Comparison of ENCODE assay signal across 25 cellular contexts in genomic region chr19:16613841-16614240, GRCh38.
"Had no signal": no experiment of that assay in that cellular context is flagged by ENCODE, and none has a peak within 500 bp of the region (broad histone marks: within the 10 kb centered on the region; RNA-seq: fewer than 3 reads in every experiment).

No MANE protein-coding gene starts in this region.

- H3K27ac Mint-ChIP-seq: activated B cell treated with CpG ODN at 0.5 μM for 24 hours; activated CD4-positive, alpha-beta T cell treated with anti-CD3 and anti-CD28 coated beads, Interleukin-2, amount 10 ng/mL, durations not matched to agents 24 days and 14 days; activated naive CD8-positive, alpha-beta T cell treated with anti-CD3 and anti-CD28 coated beads for 36 hours; activated T-helper 1 cell treated with anti-CD3 and anti-CD28 coated beads, Interleukin-12 subunit alpha, Interleukin-12 subunit beta, Interleukin-2, Interleukin-4 antibody, amounts not matched to agents 30 ng/mL and 10 ng/mL and 1 ng/mL, durations not matched to agents 14 hours and 24 hours and 36 hours; T-helper 2 cell treated with Interferon-gamma antibody and Interleukin-4, amounts not matched to agents 5 μg/mL and 100 μg/mL, for 36 hours had no signal

- H3K27me3 Mint-ChIP-seq: activated B cell treated with CpG ODN at 0.5 μM for 24 hours; activated CD4-positive, alpha-beta T cell treated with anti-CD3 and anti-CD28 coated beads, Interleukin-2, amount 10 ng/mL, durations not matched to agents 24 days and 14 days; activated naive CD8-positive, alpha-beta T cell treated with anti-CD3 and anti-CD28 coated beads for 36 hours; effector memory CD8-positive, alpha-beta T cell; stimulated activated naive CD8-positive, alpha-beta T cell treated with anti-CD3 and anti-CD28 coated beads, Interleukin-15, amount 100 ng/mL, for 72 hours had no signal

- H3K36me3 ChIP-seq: lower lobe of right lung, right lobe of liver, suprapubic skin, transverse colon, vagina had no signal

- H3K9me3 Mint-ChIP-seq: activated B cell treated with CpG ODN at 0.5 μM for 24 hours; activated CD4-positive, alpha-beta T cell treated with anti-CD3 and anti-CD28 coated beads, Interleukin-2, amount 10 ng/mL, durations not matched to agents 24 days and 14 days; activated naive CD8-positive, alpha-beta T cell treated with anti-CD3 and anti-CD28 coated beads for 36 hours; activated T-helper 1 cell treated with anti-CD3 and anti-CD28 coated beads, Interleukin-12 subunit alpha, Interleukin-12 subunit beta, Interleukin-2, Interleukin-4 antibody, amounts not matched to agents 30 ng/mL and 10 ng/mL and 1 ng/mL, durations not matched to agents 14 hours and 24 hours and 36 hours; effector memory CD8-positive, alpha-beta T cell; neural crest cell; stimulated activated naive CD8-positive, alpha-beta T cell treated with anti-CD3 and anti-CD28 coated beads, Interleukin-15, amount 100 ng/mL, for 72 hours; T-helper 2 cell treated with Interferon-gamma antibody and Interleukin-4, amounts not matched to agents 5 μg/mL and 100 μg/mL, for 36 hours had no signal

- ATAC-seq: effector memory CD8-positive, alpha-beta T cell; left colon; lower lobe of right lung; right lobe of liver; stimulated activated naive CD8-positive, alpha-beta T cell treated with anti-CD3 and anti-CD28 coated beads, Interleukin-15, amount 100 ng/mL, for 72 hours had no signal

- H3K4me3 Mint-ChIP-seq: activated B cell treated with CpG ODN at 0.5 μM for 24 hours; activated CD4-positive, alpha-beta T cell treated with anti-CD3 and anti-CD28 coated beads, Interleukin-2, amount 10 ng/mL, durations not matched to agents 24 days and 14 days; activated naive CD8-positive, alpha-beta T cell treated with anti-CD3 and anti-CD28 coated beads for 36 hours; activated T-helper 1 cell treated with anti-CD3 and anti-CD28 coated beads, Interleukin-12 subunit alpha, Interleukin-12 subunit beta, Interleukin-2, Interleukin-4 antibody, amounts not matched to agents 30 ng/mL and 10 ng/mL and 1 ng/mL, durations not matched to agents 14 hours and 24 hours and 36 hours; effector memory CD8-positive, alpha-beta T cell; neural crest cell; stimulated activated naive CD8-positive, alpha-beta T cell treated with anti-CD3 and anti-CD28 coated beads, Interleukin-15, amount 100 ng/mL, for 72 hours; T-helper 2 cell treated with Interferon-gamma antibody and Interleukin-4, amounts not matched to agents 5 μg/mL and 100 μg/mL, for 36 hours had no signal

- H3K27me3 ChIP-seq: right lobe of liver, suprapubic skin, transverse colon, vagina had no signal

- H3K9me3 ChIP-seq: lower lobe of right lung, right lobe of liver, suprapubic skin, transverse colon, vagina had no signal

- DNase-seq: activated B cell treated with CpG ODN at 0.5 μM for 24 hours; activated CD4-positive, alpha-beta T cell treated with anti-CD3 and anti-CD28 coated beads, Interleukin-2, amount 10 ng/mL, durations not matched to agents 24 days and 14 days; activated gamma-delta T cell treated with Interleukin-2 at 50 U/mL for 16 hours; activated naive CD8-positive, alpha-beta T cell treated with anti-CD3 and anti-CD28 coated beads for 36 hours; activated T-cell treated with anti-CD3 and anti-CD28 coated beads for 4 hours; amniotic stem cell; effector memory CD8-positive, alpha-beta T cell; foreskin fibroblast; hippocampal formation; islet precursor cell; left colon; lower lobe of right lung; midbrain; right lobe of liver; small intestine; stimulated activated CD4-positive, alpha-beta T cell treated with anti-CD3 and anti-CD28 coated beads, Interleukin-15, amount 100 ng/mL, for 24 hours; stimulated activated CD4-positive, alpha-beta T cell treated with anti-CD3 and anti-CD28 coated beads, Interleukin-2, amount 100 ng/mL, for 48 hours; stimulated activated naive CD8-positive, alpha-beta T cell treated with anti-CD3 and anti-CD28 coated beads, Interleukin-15, amount 100 ng/mL, for 72 hours; transverse colon had no signal

- H3K4me3 ChIP-seq: lower lobe of right lung, right lobe of liver, suprapubic skin, transverse colon, vagina had no signal

- H3K27ac ChIP-seq: epithelial cell of prostate, lower lobe of right lung, right lobe of liver, suprapubic skin, vagina had no signal
